In genomic region chr7:126339813-126340212, GRCh38 we compare ENCODE assay signal across 31 cellular contexts.
"Had no signal": no experiment of that assay in that cellular context is flagged by ENCODE, and none has a peak within 500 bp of the region (broad histone marks: within the 10 kb centered on the region; RNA-seq: fewer than 3 reads in every experiment).

No MANE protein-coding gene starts in this region.

- FAIRE-seq: endometrium, endothelial cell of umbilical vein had no signal

- DNase-seq: activated CD4-positive, alpha-beta memory T cell treated with anti-CD3 and anti-CD28 coated beads for 36 hours; activated CD4-positive, alpha-beta T cell treated with anti-CD3 and anti-CD28 coated beads for 36 hours; activated CD4-positive, alpha-beta T cell treated with anti-CD3 and anti-CD28 coated beads, Interleukin-2, amount 10 ng/mL, durations not matched to agents 24 days and 14 days; activated CD4-positive, CD25-positive, alpha-beta regulatory T cell; activated CD4-positive, CD25-positive, alpha-beta regulatory T cell treated with anti-CD3 and anti-CD28 coated beads, Interleukin-2, amount 50 U/mL, for 72 hours; activated CD8-positive, alpha-beta memory T cell treated with anti-CD3 and anti-CD28 coated beads, Interleukin-2, amount 10 ng/mL, durations not matched to agents 7 days and 5 days; activated CD8-positive, alpha-beta memory T cell treated with anti-CD3 and anti-CD28 coated beads, Interleukin-2, amount 50 U/mL, for 4 hours; activated CD8-positive, alpha-beta T cell treated with anti-CD3 and anti-CD28 coated beads, Interleukin-2, amount 10 ng/mL, durations not matched to agents 7 days and 5 days; activated effector memory CD4-positive, alpha-beta T cell treated with anti-CD3 and anti-CD28 coated beads, Interleukin-2, amount 50 U/mL, for 16 hours; activated naive CD4-positive, alpha-beta T cell treated with anti-CD3 and anti-CD28 coated beads for 36 hours; activated naive CD8-positive, alpha-beta T cell treated with anti-CD3 and anti-CD28 coated beads for 36 hours; activated naive CD8-positive, alpha-beta T cell treated with anti-CD3 and anti-CD28 coated beads, Interleukin-2, amount 50 U/mL, for 24 hours; activated T-cell treated with anti-CD3 and anti-CD28 coated beads, Interleukin-2, amount 50 U/mL, for 1 hour; activated T-cell treated with anti-CD3 and anti-CD28 coated beads, Interleukin-2, amount 50 U/mL, for 48 hours; adrenal gland; amygdala; aorta; body of pancreas; central memory CD4-positive, alpha-beta T cell; cerebellar nuclear complex; colonic mucosa; effector CD8-positive, alpha-beta T cell; esophagus squamous epithelium; foreskin melanocyte; head of caudate nucleus; T-helper 2 cell had no signal

- H3K27ac Mint-ChIP-seq: activated CD4-positive, alpha-beta memory T cell treated with anti-CD3 and anti-CD28 coated beads for 36 hours; activated CD4-positive, alpha-beta T cell treated with anti-CD3 and anti-CD28 coated beads for 36 hours; activated CD4-positive, alpha-beta T cell treated with anti-CD3 and anti-CD28 coated beads, Interleukin-2, amount 10 ng/mL, durations not matched to agents 24 days and 14 days; activated CD8-positive, alpha-beta memory T cell treated with anti-CD3 and anti-CD28 coated beads, Interleukin-2, amount 10 ng/mL, durations not matched to agents 7 days and 5 days; activated CD8-positive, alpha-beta T cell treated with anti-CD3 and anti-CD28 coated beads, Interleukin-2, amount 10 ng/mL, durations not matched to agents 7 days and 5 days; activated naive CD4-positive, alpha-beta T cell treated with anti-CD3 and anti-CD28 coated beads for 36 hours; activated naive CD4-positive, alpha-beta T cell treated with anti-CD3 and anti-CD28 coated beads, Interleukin-2, amount 50 U/mL, for 24 hours; activated naive CD8-positive, alpha-beta T cell treated with anti-CD3 and anti-CD28 coated beads for 36 hours; activated naive CD8-positive, alpha-beta T cell treated with anti-CD3 and anti-CD28 coated beads, Interleukin-2, amount 50 U/mL, for 24 hours; activated T-helper 1 cell treated with anti-CD3 and anti-CD28 coated beads, Interleukin-12 subunit alpha, Interleukin-12 subunit beta, Interleukin-2, Interleukin-4 antibody, amounts not matched to agents 30 ng/mL and 10 ng/mL and 1 ng/mL, durations not matched to agents 14 hours and 24 hours and 36 hours; activated T-helper 2 cell treated with anti-CD3 and anti-CD28 coated beads, Interferon-gamma antibody, Interleukin-2, Interleukin-4, amounts not matched to agents 10 μg/mL and 5 μg/mL and 100 μg/mL, durations not matched to agents 14 hours and 24 hours and 36 hours had no signal

- H3K4me3 Mint-ChIP-seq: activated CD4-positive, alpha-beta memory T cell treated with anti-CD3 and anti-CD28 coated beads for 36 hours; activated CD4-positive, alpha-beta T cell treated with anti-CD3 and anti-CD28 coated beads for 36 hours; activated CD4-positive, alpha-beta T cell treated with anti-CD3 and anti-CD28 coated beads, Interleukin-2, amount 10 ng/mL, durations not matched to agents 24 days and 14 days; activated CD8-positive, alpha-beta memory T cell treated with anti-CD3 and anti-CD28 coated beads, Interleukin-2, amount 10 ng/mL, durations not matched to agents 7 days and 5 days; activated CD8-positive, alpha-beta T cell treated with anti-CD3 and anti-CD28 coated beads, Interleukin-2, amount 10 ng/mL, durations not matched to agents 7 days and 5 days; activated naive CD4-positive, alpha-beta T cell treated with anti-CD3 and anti-CD28 coated beads for 36 hours; activated naive CD4-positive, alpha-beta T cell treated with anti-CD3 and anti-CD28 coated beads, Interleukin-2, amount 50 U/mL, for 24 hours; activated naive CD8-positive, alpha-beta T cell treated with anti-CD3 and anti-CD28 coated beads for 36 hours; activated naive CD8-positive, alpha-beta T cell treated with anti-CD3 and anti-CD28 coated beads, Interleukin-2, amount 50 U/mL, for 24 hours; activated T-helper 1 cell treated with anti-CD3 and anti-CD28 coated beads, Interleukin-12 subunit alpha, Interleukin-12 subunit beta, Interleukin-2, Interleukin-4 antibody, amounts not matched to agents 30 ng/mL and 10 ng/mL and 1 ng/mL, durations not matched to agents 14 hours and 24 hours and 36 hours had no signal

- H3K36me3 Mint-ChIP-seq: activated CD4-positive, alpha-beta memory T cell treated with anti-CD3 and anti-CD28 coated beads for 36 hours; activated CD8-positive, alpha-beta memory T cell treated with anti-CD3 and anti-CD28 coated beads, Interleukin-2, amount 10 ng/mL, durations not matched to agents 7 days and 5 days; activated naive CD4-positive, alpha-beta T cell treated with anti-CD3 and anti-CD28 coated beads, Interleukin-2, amount 50 U/mL, for 24 hours; activated naive CD8-positive, alpha-beta T cell treated with anti-CD3 and anti-CD28 coated beads for 36 hours had no signal

- H3K27me3 Mint-ChIP-seq: activated CD4-positive, alpha-beta memory T cell treated with anti-CD3 and anti-CD28 coated beads for 36 hours; activated CD4-positive, alpha-beta T cell treated with anti-CD3 and anti-CD28 coated beads, Interleukin-2, amount 10 ng/mL, durations not matched to agents 24 days and 14 days; activated CD8-positive, alpha-beta memory T cell treated with anti-CD3 and anti-CD28 coated beads, Interleukin-2, amount 10 ng/mL, durations not matched to agents 7 days and 5 days; activated naive CD4-positive, alpha-beta T cell treated with anti-CD3 and anti-CD28 coated beads, Interleukin-2, amount 50 U/mL, for 24 hours; activated naive CD8-positive, alpha-beta T cell treated with anti-CD3 and anti-CD28 coated beads for 36 hours; activated naive CD8-positive, alpha-beta T cell treated with anti-CD3 and anti-CD28 coated beads, Interleukin-2, amount 50 U/mL, for 24 hours had no signal

- H3K4me1 Mint-ChIP-seq: activated CD4-positive, alpha-beta T cell treated with anti-CD3 and anti-CD28 coated beads for 36 hours; activated CD4-positive, alpha-beta T cell treated with anti-CD3 and anti-CD28 coated beads, Interleukin-2, amount 10 ng/mL, durations not matched to agents 24 days and 14 days; activated CD8-positive, alpha-beta memory T cell treated with anti-CD3 and anti-CD28 coated beads, Interleukin-2, amount 10 ng/mL, durations not matched to agents 7 days and 5 days; activated naive CD4-positive, alpha-beta T cell treated with anti-CD3 and anti-CD28 coated beads, Interleukin-2, amount 50 U/mL, for 24 hours; activated naive CD8-positive, alpha-beta T cell treated with anti-CD3 and anti-CD28 coated beads for 36 hours; activated naive CD8-positive, alpha-beta T cell treated with anti-CD3 and anti-CD28 coated beads, Interleukin-2, amount 50 U/mL, for 24 hours had no signal

- H3K9me3 Mint-ChIP-seq: activated CD4-positive, alpha-beta T cell treated with anti-CD3 and anti-CD28 coated beads, Interleukin-2, amount 10 ng/mL, durations not matched to agents 24 days and 14 days had no signal
